14 cellular contexts compared by ENCODE assay signal in genomic region chr15:95975212-95975611, GRCh38.
DNase-seq lines count a peak whose midpoint lies in the region; ATAC-seq and TF ChIP-seq lines count a peak whose summit lies in the region.
"Had no signal": no experiment of that assay in that cellular context is flagged by ENCODE, and none has a peak within 500 bp of the region (broad histone marks: within the 10 kb centered on the region; RNA-seq: fewer than 3 reads in every experiment).

No MANE protein-coding gene starts in this region.

- ATAC-seq in GM18907 (IDR thresholded peaks at IDR 0.05; ENCODE audit: unreplicated experiment) = peak; percentile 52
- peak; percentile 76 for ATAC-seq in GM21619 (IDR thresholded peaks at IDR 0.05; ENCODE audit: unreplicated experiment)
- ATAC-seq in HG03095 (IDR thresholded peaks at IDR 0.05; ENCODE audit: unreplicated experiment) = peak; percentile 75
- ATAC-seq in heart right ventricle = no peak

- H3K27ac ChIP-seq in heart right ventricle = no peak overlapping the region
- no peak overlapping the region for H3K27ac ChIP-seq in esophagus squamous epithelium

- no peak for TF ChIP-seq CTCF in heart right ventricle (IDR thresholded peaks at IDR 0.05)
- no peak for TF ChIP-seq CTCF in esophagus squamous epithelium (IDR thresholded peaks at IDR 0.05)

- intact Hi-C loops in heart right ventricle (cut with DNase I) (no loop called here), esophagus squamous epithelium (cut with DNase I) (no loop called here)

- no peak overlapping the region for H3K4me3 ChIP-seq in heart right ventricle
- H3K4me3 ChIP-seq in esophagus squamous epithelium = no peak overlapping the region

- WGBS in heart right ventricle, 2 donors = 83 to 91% methylated on average over 4 of the region's 4 CpGs
- WGBS in esophagus squamous epithelium, 2 donors = 65 to 70% methylated on average over 4 of the region's 4 CpGs

- no peaks in the 10 kb centered on the region for H3K27me3 ChIP-seq in heart right ventricle
- no peaks in the 10 kb centered on the region for H3K27me3 ChIP-seq in esophagus squamous epithelium

- H3K4me1 ChIP-seq in heart right ventricle (peaks cover 0 to 6% (median 0%) of the 10 kb centered on the region in 9 donors), esophagus squamous epithelium (no peaks in the 10 kb centered on the region)

- TF ChIP-seq POLR2A in esophagus squamous epithelium (IDR thresholded peaks at IDR 0.05) = no peak

- DNase-seq in heart right ventricle (no peak), esophagus squamous epithelium (lab: John Stamatoyannopoulos, UW) (no peak), UCSD-AML1 (lab: John Stamatoyannopoulos, UW; ENCODE audit: unreplicated experiment) (no peak), medulla oblongata (ENCODE audit: extremely low spot score) (no peak)
- DNase-seq: activated CD4-positive, alpha-beta T cell treated with anti-CD3 and anti-CD28 coated beads, Interleukin-2, amount 50 U/mL, for 4 hours; CD4-positive, CD25-positive, alpha-beta regulatory T cell; foreskin fibroblast; IMR-90; midbrain; NCI-H1105 treated with DMSO at 0.1 percent for 48 hours; NCI-H524 treated with DMSO at 0.1 percent for 48 hours had no signal

- peaks cover 0 to 7% (median 0%) of the 10 kb centered on the region in 11 donors for H3K9me3 ChIP-seq in heart right ventricle
- no peaks in the 10 kb centered on the region for H3K9me3 ChIP-seq in esophagus squamous epithelium

- no peaks in the 10 kb centered on the region for H3K36me3 ChIP-seq in heart right ventricle
- no peaks in the 10 kb centered on the region for H3K36me3 ChIP-seq in esophagus squamous epithelium

Comparison
In these comparisons a context has a peak if more than half of its experiments do, and no peak if none do; other contexts are left out.
1. ATAC-seq: peak in GM18907 (single experiment), GM21619 (single experiment) and HG03095 (single experiment); none in heart right ventricle (0 of 8).